Comparison of ENCODE assay signal across 17 cellular contexts in genomic region chr21:31666445-31667010, GRCh38. TPM values are rescaled to one million over a fixed set of nuclear protein-coding genes. Genes with fewer than 3 reads are reported as not detected.
DNase-seq lines count a peak whose midpoint lies in the region; ATAC-seq and TF ChIP-seq lines count a peak whose summit lies in the region.
"Had no signal": no experiment of that assay in that cellular context is flagged by ENCODE, and none has a peak within 500 bp of the region (broad histone marks: within the 10 kb centered on the region; RNA-seq: fewer than 3 reads in every experiment).

No MANE protein-coding gene starts in this region.

- H3K56ac ChIP-seq in IMR-90 (ENCODE audit: extremely low read depth, insufficient read depth, low read length) = no peak overlapping the region

- H3K36me3 Mint-ChIP-seq in activated CD4-positive, alpha-beta T cell treated with anti-CD3 and anti-CD28 coated beads for 36 hours (ENCODE audit: low read depth) = peaks cover 72% of the 10 kb centered on the region
- peaks cover 61% of the 10 kb centered on the region for H3K36me3 Mint-ChIP-seq in activated CD4-positive, alpha-beta memory T cell treated with anti-CD3 and anti-CD28 coated beads for 36 hours
- H3K36me3 Mint-ChIP-seq in naive thymus-derived CD8-positive, alpha-beta T cell = peaks cover 0 to 87% (median 24%) of the 10 kb centered on the region in 3 donors

- H4K5ac ChIP-seq in IMR-90 (ENCODE audit: low read depth, low read length) = no peak overlapping the region

- no peak overlapping the region for H3K4me3 Mint-ChIP-seq in activated CD4-positive, alpha-beta T cell treated with anti-CD3 and anti-CD28 coated beads for 36 hours
- no peak overlapping the region for H3K4me3 Mint-ChIP-seq in activated CD4-positive, alpha-beta memory T cell treated with anti-CD3 and anti-CD28 coated beads for 36 hours
- H3K4me3 Mint-ChIP-seq in naive thymus-derived CD8-positive, alpha-beta T cell = peak overlapping the region in 6 of 10 donors; percentile 26 to 55 (median 34)

- H2BK15ac ChIP-seq in IMR-90 (ENCODE audit: low read depth, low read length) = no peak overlapping the region

- H3K14ac ChIP-seq in IMR-90 (replicated peaks; ENCODE audit: low read depth, low read length) = no peak overlapping the region

- no peak for DNase-seq in activated CD4-positive, alpha-beta T cell treated with anti-CD3 and anti-CD28 coated beads for 36 hours
- no peak for DNase-seq in activated CD4-positive, alpha-beta T cell treated with anti-CD3 and anti-CD28 coated beads, Interleukin-2, amount 50 U/mL, for 48 hours
- DNase-seq in IMR-90 (no peak), NCI-H1417 treated with DMSO at 0.1 percent for 48 hours (lab: John Stamatoyannopoulos, UW) (no peak), foreskin keratinocyte (no peak), nucleus accumbens (lab: John Stamatoyannopoulos, UW) (no peak)
- no peak for DNase-seq in activated CD4-positive, alpha-beta memory T cell treated with anti-CD3 and anti-CD28 coated beads for 36 hours
- no peak for DNase-seq in naive thymus-derived CD8-positive, alpha-beta T cell
- DNase-seq: 8988T; activated effector memory CD4-positive, alpha-beta T cell treated with Interleukin-2 at 50 U/mL for 16 hours; Caco-2; GDM1; H7; NK-92 treated with Interleukin-12 subunit alpha and Interleukin-12 subunit beta, amount 100 ng/mL, for 24 hours; occipital lobe had no signal

- in situ Hi-C loops in IMR-90 (cut with MboI; ENCODE audit: low sequenced_read_pairs) = no loop called here

- no peak overlapping the region for H4K91ac ChIP-seq in IMR-90 (ENCODE audit: insufficient read depth, low read depth, low read length)

- no peak for TF ChIP-seq RAD21 in IMR-90 (IDR thresholded peaks at IDR 0.05; ENCODE audit: low read length)

- H3K27me3 Mint-ChIP-seq in activated CD4-positive, alpha-beta T cell treated with anti-CD3 and anti-CD28 coated beads for 36 hours = no peaks in the 10 kb centered on the region
- no peaks in the 10 kb centered on the region for H3K27me3 Mint-ChIP-seq in activated CD4-positive, alpha-beta memory T cell treated with anti-CD3 and anti-CD28 coated beads for 36 hours
- peaks cover 0 to 2% (median 0%) of the 10 kb centered on the region in 5 donors for H3K27me3 Mint-ChIP-seq in naive thymus-derived CD8-positive, alpha-beta T cell

- no peak overlapping the region for H2AK5ac ChIP-seq in IMR-90 (ENCODE audit: low read depth, low read length)

- H3K4me1 Mint-ChIP-seq in activated CD4-positive, alpha-beta T cell treated with anti-CD3 and anti-CD28 coated beads for 36 hours = peaks cover 87% of the 10 kb centered on the region
- peaks cover 87% of the 10 kb centered on the region for H3K4me1 Mint-ChIP-seq in activated CD4-positive, alpha-beta memory T cell treated with anti-CD3 and anti-CD28 coated beads for 36 hours (ENCODE audit: low read depth)
- peaks cover 17 to 63% (median 57%) of the 10 kb centered on the region in 4 donors for H3K4me1 Mint-ChIP-seq in naive thymus-derived CD8-positive, alpha-beta T cell

- no peak for ATAC-seq in activated CD4-positive, alpha-beta T cell treated with anti-CD3 and anti-CD28 coated beads for 36 hours
- ATAC-seq in IMR-90 (ENCODE audit: low read depth) = no peak
- ATAC-seq in naive thymus-derived CD8-positive, alpha-beta T cell = no peak
- no peak for ATAC-seq in foreskin keratinocyte

- no peak overlapping the region for H3K18ac ChIP-seq in IMR-90 (ENCODE audit: low read depth, low read length)

- H4K8ac ChIP-seq in IMR-90 (ENCODE audit: low read depth in 2 of 2, low read length in 2 of 2) = no peak overlapping the region

- CTCF ChIA-PET in activated CD4-positive, alpha-beta T cell treated with anti-CD3 and anti-CD28 coated beads for 36 hours (lab: Charles Lee) = interaction anchor here (0.5 to 1.0 kb wide), 4 partner anchors 18 to 490 kb away, joined by 3 read pairs; no protein-coding TSS in a partner anchor
- CTCF ChIA-PET in IMR-90 (lab: Yijun Ruan, JAX) = no interaction called here
- CTCF ChIA-PET in activated CD4-positive, alpha-beta memory T cell treated with anti-CD3 and anti-CD28 coated beads for 36 hours (lab: Charles Lee) = interaction anchor here (0.9 kb wide), 1 partner anchor 199 kb away, joined by 3 read pairs; no protein-coding TSS in a partner anchor

- no peak overlapping the region for H2AK9ac ChIP-seq in IMR-90 (replicated peaks; ENCODE audit: low read depth, low read length, poor library complexity)

- no peak for TF ChIP-seq POLR2A in IMR-90 (IDR thresholded peaks at IDR 0.05; ENCODE audit: low read depth, low read length)

- no TSS peak for BruUV-seq in IMR-90 (replicated peaks; lab: Mats Ljungman, UMichigan)

- no peaks in the 10 kb centered on the region for H3K9me3 Mint-ChIP-seq in activated CD4-positive, alpha-beta T cell treated with anti-CD3 and anti-CD28 coated beads for 36 hours (ENCODE audit: low read depth)
- H3K9me3 Mint-ChIP-seq in activated CD4-positive, alpha-beta memory T cell treated with anti-CD3 and anti-CD28 coated beads for 36 hours = no peaks in the 10 kb centered on the region
- H3K9me3 Mint-ChIP-seq in naive thymus-derived CD8-positive, alpha-beta T cell = no peaks in the 10 kb centered on the region

- H3K4me1 ChIP-seq in IMR-90 (ENCODE audit: control insufficient read depth, insufficient read depth, low read length) (peaks cover 5% of the 10 kb centered on the region), foreskin keratinocyte (peaks cover 39% of the 10 kb centered on the region)
- H3K4me1 ChIP-seq: Caco-2 had no signal

- no peak overlapping the region for H3K9ac ChIP-seq in IMR-90 (ENCODE audit: low read depth, low read length)

- WGBS in IMR-90 (ENCODE audit: extremely low coverage in 2 of 2, insufficient read length in 1 of 2), 2 experiments = no CpG with 5 or more reads among the region's 5 CpGs

- H3K4me2 ChIP-seq in IMR-90 (ENCODE audit: low read depth, low read length) = no peak overlapping the region

- H3K4ac ChIP-seq in IMR-90 (ENCODE audit: low read depth, low read length) = no peak overlapping the region

- dilution Hi-C loops in IMR-90 (cut with HindIII; ENCODE audit: low sequenced_read_pairs, unreplicated experiment) = no loop called here

- H3K9me3 ChIP-seq in IMR-90 (ENCODE audit: control insufficient read depth, insufficient read depth, low read length) = no peaks in the 10 kb centered on the region
- H3K9me3 ChIP-seq: Caco-2 had no signal

- H3K79me1 ChIP-seq in IMR-90 (ENCODE audit: low read depth in 1 of 2, low read length in 2 of 2) = peaks cover 16 to 50% of the 10 kb centered on the region in 2 experiments

- no peak overlapping the region for H3K27ac ChIP-seq in IMR-90 (ENCODE audit: insufficient read depth, low read length)
- no peak overlapping the region for H3K27ac ChIP-seq in foreskin keratinocyte
- H3K27ac ChIP-seq: cardiac muscle cell, HL-60 had no signal

- H3K36me3 ChIP-seq in IMR-90 (ENCODE audit: control insufficient read depth, insufficient read depth, low read length) = peaks cover 30% of the 10 kb centered on the region

- H2BK120ac ChIP-seq in IMR-90 (ENCODE audit: low read depth, low read length) = no peak overlapping the region

- POLR2A ChIA-PET in activated CD4-positive, alpha-beta T cell treated with anti-CD3 and anti-CD28 coated beads for 36 hours (lab: Charles Lee) = interaction anchor here (0.6 to 0.7 kb wide), 2 partner anchors 44 to 311 kb away, joined by 3 to 6 read pairs; no protein-coding TSS in a partner anchor
- POLR2A ChIA-PET in IMR-90 (lab: Charles Lee; ENCODE audit: unreplicated experiment) = no interaction called here
- POLR2A ChIA-PET in activated CD4-positive, alpha-beta memory T cell treated with anti-CD3 and anti-CD28 coated beads for 36 hours (lab: Charles Lee) = interaction anchor here (0.9 kb wide), 1 partner anchor 108 kb away, joined by 3 read pairs; no protein-coding TSS in a partner anchor
- POLR2A ChIA-PET in naive thymus-derived CD8-positive, alpha-beta T cell (lab: Charles Lee) = interaction anchor here (0.5 to 1.0 kb wide), 2 partner anchors 11 to 71 kb away, joined by 3 to 4 read pairs; no protein-coding TSS in a partner anchor

- TF ChIP-seq CTCF in IMR-90 (conservative IDR thresholded peaks at IDR 0.05; ENCODE audit: low read depth, low read length) = no peak
- no peak for TF ChIP-seq CTCF in foreskin keratinocyte (conservative IDR thresholded peaks at IDR 0.05)

- H3K9me1 ChIP-seq in IMR-90 (ENCODE audit: insufficient read depth, low read length) = peaks cover 7% of the 10 kb centered on the region

- H3K27me3 ChIP-seq in IMR-90 (ENCODE audit: control insufficient read depth, insufficient read depth, low read length) (no peaks in the 10 kb centered on the region), foreskin keratinocyte (no peaks in the 10 kb centered on the region)
- H3K27me3 ChIP-seq: cardiac muscle cell had no signal

- H2BK5ac ChIP-seq in IMR-90 (ENCODE audit: low read depth, low read length, poor library complexity, severe bottlenecking) = no peak overlapping the region

- H2BK20ac ChIP-seq in IMR-90 (ENCODE audit: low read depth, low read length) = no peak overlapping the region

- H3K27ac Mint-ChIP-seq in activated CD4-positive, alpha-beta T cell treated with anti-CD3 and anti-CD28 coated beads for 36 hours = peak overlapping the region; percentile 78
- peak overlapping the region; percentile 67 for H3K27ac Mint-ChIP-seq in activated CD4-positive, alpha-beta memory T cell treated with anti-CD3 and anti-CD28 coated beads for 36 hours
- peak overlapping the region in 9 of 10 donors; percentile 31 to 82 (median 65) for H3K27ac Mint-ChIP-seq in naive thymus-derived CD8-positive, alpha-beta T cell

- no peak overlapping the region for H2AFZ ChIP-seq in IMR-90 (replicated peaks; ENCODE audit: low read length, poor library complexity)

- no peak overlapping the region for H3K23ac ChIP-seq in IMR-90 (ENCODE audit: low read depth, low read length)

- peaks cover 29% of the 10 kb centered on the region for H4K20me1 ChIP-seq in IMR-90 (ENCODE audit: insufficient read depth, low read length)

- intact Hi-C loops in activated CD4-positive, alpha-beta T cell treated with anti-CD3 and anti-CD28 coated beads for 36 hours (cut with DNase I, micrococcal nuclease) = loop anchor here (5.0 to 10.0 kb wide), 3 partner anchors 46 to 828 kb away; no protein-coding TSS in a partner anchor
- intact Hi-C loops in IMR-90 (cut with micrococcal nuclease) = loop anchor here (5.0 kb wide), 1 partner anchor 56 kb away; no protein-coding TSS in a partner anchor
- intact Hi-C loops in activated CD4-positive, alpha-beta memory T cell treated with anti-CD3 and anti-CD28 coated beads for 36 hours (cut with micrococcal nuclease) = loop anchor here (5.0 to 10.0 kb wide), 2 partner anchors 208 to 324 kb away; partner anchors contain the start of genes HUNK and TIAM1

- no peak overlapping the region for H3K4me3 ChIP-seq in IMR-90 (ENCODE audit: insufficient read depth, low read depth, low read length)
- H3K4me3 ChIP-seq: cardiac muscle cell had no signal

RNA-seq across cellular contexts. Expression of gene SOD1, which starts 7.0 kb away (rescaled TPM):
- total RNA-seq in activated CD4-positive, alpha-beta T cell treated with anti-CD3 and anti-CD28 coated beads for 36 hours = 100 to 1,000 TPM; 232 to 284 TPM
- total RNA-seq in IMR-90 (2012; rRNA removed) (312 and 470 TPM in 2 replicates), foreskin keratinocyte (258 and 277 TPM in 2 replicates)
- polyA plus RNA-seq in IMR-90 (2012; rRNA removed) (357 and 392 TPM in 2 replicates), foreskin keratinocyte (341 and 359 TPM in 2 replicates)
- 243 and 279 TPM in 2 replicates for polyA plus RNA-seq in IMR-90 (2012; cell fraction: cytosol; rRNA removed)
- 60.6 and 158 TPM in 2 replicates for polyA plus RNA-seq in IMR-90 (2012; cell fraction: nucleus; rRNA removed; ENCODE audit: low replicate concordance)
- total RNA-seq in activated CD4-positive, alpha-beta memory T cell treated with anti-CD3 and anti-CD28 coated beads for 36 hours = 100 to 1,000 TPM; 280 to 286 TPM
- total RNA-seq in naive thymus-derived CD8-positive, alpha-beta T cell = 100 to 1,000 TPM; 199 to 211 TPM
- 100 to 1,000 TPM; 566 to 661 (median 623) TPM for polyA plus RNA-seq in naive thymus-derived CD8-positive, alpha-beta T cell

Comparison
In these comparisons a context has a peak if more than half of its experiments do, and no peak if none do; other contexts are left out.
1. H3K4me3 Mint-ChIP-seq: peak in naive thymus-derived CD8-positive, alpha-beta T cell (6 of 10); none in activated CD4-positive, alpha-beta T cell treated with anti-CD3 and anti-CD28 coated beads for 36 hours (single experiment) and activated CD4-positive, alpha-beta memory T cell treated with anti-CD3 and anti-CD28 coated beads for 36 hours (single experiment).
2. Peak in every context shown above with its lines, with median percentiles within 50 percentile points of each other: H3K27ac Mint-ChIP-seq.